Comparison of ENCODE assay signal across 35 cellular contexts in genomic region chrX:13319953-13320352, GRCh38.
"Had no signal": no experiment of that assay in that cellular context is flagged by ENCODE, and none has a peak within 500 bp of the region (broad histone marks: within the 10 kb centered on the region; RNA-seq: fewer than 3 reads in every experiment).

Gene ATXN3L, minus strand, starts transcription at chrX:13320053. Its CDS starts 119 bp downstream, at chrX:13319934.

- H3K9me3 Mint-ChIP-seq: activated naive CD4-positive, alpha-beta T cell treated with anti-CD3 and anti-CD28 coated beads for 36 hours; activated naive CD4-positive, alpha-beta T cell treated with anti-CD3 and anti-CD28 coated beads, Interleukin-2, amount 10 ng/mL, durations not matched to agents 7 days and 5 days; activated naive CD4-positive, alpha-beta T cell treated with anti-CD3 and anti-CD28 coated beads, Interleukin-2, amount 50 U/mL, for 24 hours; activated naive CD8-positive, alpha-beta T cell treated with anti-CD3 and anti-CD28 coated beads for 36 hours; activated naive CD8-positive, alpha-beta T cell treated with anti-CD3 and anti-CD28 coated beads, Interleukin-2, amount 10 ng/mL, durations not matched to agents 7 days and 5 days; activated T-cell treated with anti-CD3 and anti-CD28 coated beads, Interleukin-2, amount 50 U/mL, for 4 hours; activated T-helper 17 cell treated with anti-CD3 and anti-CD28 coated beads, Interleukin-2, amount 50 U/mL, for 72 hours; activated T-helper 2 cell treated with anti-CD3 and anti-CD28 coated beads, Interferon-gamma antibody, Interleukin-2, Interleukin-4, amounts not matched to agents 10 μg/mL and 5 μg/mL and 100 μg/mL, durations not matched to agents 14 hours and 24 hours and 36 hours; central memory CD8-positive, alpha-beta T cell had no signal

- H3K4me3 Mint-ChIP-seq: activated naive CD4-positive, alpha-beta T cell treated with anti-CD3 and anti-CD28 coated beads for 36 hours; activated naive CD4-positive, alpha-beta T cell treated with anti-CD3 and anti-CD28 coated beads, Interleukin-2, amount 10 ng/mL, durations not matched to agents 7 days and 5 days; activated naive CD4-positive, alpha-beta T cell treated with anti-CD3 and anti-CD28 coated beads, Interleukin-2, amount 50 U/mL, for 24 hours; activated naive CD8-positive, alpha-beta T cell; activated naive CD8-positive, alpha-beta T cell treated with anti-CD3 and anti-CD28 coated beads for 36 hours; activated naive CD8-positive, alpha-beta T cell treated with anti-CD3 and anti-CD28 coated beads, Interleukin-2, amount 10 ng/mL, durations not matched to agents 7 days and 5 days; activated naive CD8-positive, alpha-beta T cell treated with anti-CD3 and anti-CD28 coated beads, Interleukin-2, amount 50 U/mL, for 24 hours; activated T-cell treated with anti-CD3 and anti-CD28 coated beads, Interleukin-2, amount 50 U/mL, for 24 hours; activated T-cell treated with anti-CD3 and anti-CD28 coated beads, Interleukin-2, amount 50 U/mL, for 4 hours; activated T-cell treated with anti-CD3 and anti-CD28 coated beads, Interleukin-2, amount 50 U/mL, for 72 hours; activated T-helper 1 cell treated with anti-CD3 and anti-CD28 coated beads, Interleukin-12 subunit alpha, Interleukin-12 subunit beta, Interleukin-2, Interleukin-4 antibody, amounts not matched to agents 30 ng/mL and 10 ng/mL and 1 ng/mL, durations not matched to agents 14 hours and 24 hours and 36 hours; activated T-helper 17 cell treated with anti-CD3 and anti-CD28 coated beads, Interleukin-2, amount 50 U/mL, for 72 hours; brain; central memory CD8-positive, alpha-beta T cell had no signal

- H3K36me3 Mint-ChIP-seq: activated naive CD4-positive, alpha-beta T cell treated with anti-CD3 and anti-CD28 coated beads, Interleukin-2, amount 10 ng/mL, durations not matched to agents 7 days and 5 days; activated naive CD4-positive, alpha-beta T cell treated with anti-CD3 and anti-CD28 coated beads, Interleukin-2, amount 50 U/mL, for 24 hours; activated naive CD4-positive, alpha-beta T cell treated with anti-CD3 and anti-CD28 coated beads, Interleukin-2, amount 50 U/mL, for 72 hours; activated naive CD8-positive, alpha-beta T cell; activated naive CD8-positive, alpha-beta T cell treated with anti-CD3 and anti-CD28 coated beads for 36 hours; activated naive CD8-positive, alpha-beta T cell treated with anti-CD3 and anti-CD28 coated beads, Interleukin-2, amount 10 ng/mL, durations not matched to agents 7 days and 5 days had no signal

- H3K4me1 Mint-ChIP-seq: activated naive CD4-positive, alpha-beta T cell treated with anti-CD3 and anti-CD28 coated beads, Interleukin-2, amount 10 ng/mL, durations not matched to agents 7 days and 5 days; activated naive CD4-positive, alpha-beta T cell treated with anti-CD3 and anti-CD28 coated beads, Interleukin-2, amount 50 U/mL, for 24 hours; activated naive CD8-positive, alpha-beta T cell treated with anti-CD3 and anti-CD28 coated beads for 36 hours; activated naive CD8-positive, alpha-beta T cell treated with anti-CD3 and anti-CD28 coated beads, Interleukin-2, amount 10 ng/mL, durations not matched to agents 7 days and 5 days; activated naive CD8-positive, alpha-beta T cell treated with anti-CD3 and anti-CD28 coated beads, Interleukin-2, amount 50 U/mL, for 24 hours; activated T-helper 17 cell treated with anti-CD3 and anti-CD28 coated beads, Interleukin-2, amount 50 U/mL, for 72 hours; brain; central memory CD8-positive, alpha-beta T cell had no signal

- H3K27me3 Mint-ChIP-seq: activated naive CD4-positive, alpha-beta T cell treated with anti-CD3 and anti-CD28 coated beads, Interleukin-2, amount 10 ng/mL, durations not matched to agents 7 days and 5 days; activated naive CD4-positive, alpha-beta T cell treated with anti-CD3 and anti-CD28 coated beads, Interleukin-2, amount 50 U/mL, for 24 hours; activated naive CD8-positive, alpha-beta T cell; activated naive CD8-positive, alpha-beta T cell treated with anti-CD3 and anti-CD28 coated beads for 36 hours; activated naive CD8-positive, alpha-beta T cell treated with anti-CD3 and anti-CD28 coated beads, Interleukin-2, amount 50 U/mL, for 24 hours; activated T-helper 17 cell treated with anti-CD3 and anti-CD28 coated beads, Interleukin-2, amount 50 U/mL, for 72 hours; brain; central memory CD8-positive, alpha-beta T cell had no signal

- DNase-seq: activated effector memory CD4-positive, alpha-beta T cell treated with anti-CD3 and anti-CD28 coated beads, Interleukin-2, amount 50 U/mL, for 16 hours; activated effector memory CD4-positive, alpha-beta T cell treated with Interleukin-2 at 50 U/mL for 16 hours; activated gamma-delta T cell; activated gamma-delta T cell treated with Interleukin-2 at 50 U/mL for 16 hours; activated naive CD4-positive, alpha-beta T cell; activated naive CD4-positive, alpha-beta T cell treated with anti-CD3 and anti-CD28 coated beads for 36 hours; activated naive CD4-positive, alpha-beta T cell treated with anti-CD3 and anti-CD28 coated beads, Interleukin-2, amount 10 ng/mL, durations not matched to agents 7 days and 5 days; activated naive CD4-positive, alpha-beta T cell treated with anti-CD3 and anti-CD28 coated beads, Interleukin-2, amount 50 U/mL, for 16 hours; activated naive CD4-positive, alpha-beta T cell treated with Interleukin-2 at 50 U/mL for 16 hours; activated naive CD8-positive, alpha-beta T cell treated with anti-CD3 and anti-CD28 coated beads for 36 hours; activated naive CD8-positive, alpha-beta T cell treated with anti-CD3 and anti-CD28 coated beads, Interleukin-2, amount 10 ng/mL, durations not matched to agents 7 days and 5 days; activated naive CD8-positive, alpha-beta T cell treated with anti-CD3 and anti-CD28 coated beads, Interleukin-2, amount 50 U/mL, for 24 hours; activated T-cell treated with anti-CD3 and anti-CD28 coated beads, Interleukin-2, amount 50 U/mL, for 1 hour; activated T-cell treated with anti-CD3 and anti-CD28 coated beads, Interleukin-2, amount 50 U/mL, for 24 hours; activated T-cell treated with anti-CD3 and anti-CD28 coated beads, Interleukin-2, amount 50 U/mL, for 4 hours; activated T-cell treated with anti-CD3 and anti-CD28 coated beads, Interleukin-2, amount 50 U/mL, for 48 hours; activated T-cell treated with anti-CD3 and anti-CD28 coated beads, Interleukin-2, amount 50 U/mL, for 72 hours; adrenal gland; amniotic stem cell; amygdala; anterior cingulate cortex; aorta; body of pancreas; brain microvascular endothelial cell; caudate nucleus; central memory CD4-positive, alpha-beta T cell; cerebellar nuclear complex had no signal

- H3K27ac Mint-ChIP-seq: activated naive CD4-positive, alpha-beta T cell treated with anti-CD3 and anti-CD28 coated beads for 36 hours; activated naive CD4-positive, alpha-beta T cell treated with anti-CD3 and anti-CD28 coated beads, Interleukin-2, amount 10 ng/mL, durations not matched to agents 7 days and 5 days; activated naive CD4-positive, alpha-beta T cell treated with anti-CD3 and anti-CD28 coated beads, Interleukin-2, amount 50 U/mL, for 24 hours; activated naive CD4-positive, alpha-beta T cell treated with anti-CD3 and anti-CD28 coated beads, Interleukin-2, amount 50 U/mL, for 72 hours; activated naive CD8-positive, alpha-beta T cell; activated naive CD8-positive, alpha-beta T cell treated with anti-CD3 and anti-CD28 coated beads for 36 hours; activated naive CD8-positive, alpha-beta T cell treated with anti-CD3 and anti-CD28 coated beads, Interleukin-2, amount 10 ng/mL, durations not matched to agents 7 days and 5 days; activated naive CD8-positive, alpha-beta T cell treated with anti-CD3 and anti-CD28 coated beads, Interleukin-2, amount 50 U/mL, for 24 hours; activated T-cell treated with anti-CD3 and anti-CD28 coated beads, Interleukin-2, amount 50 U/mL, for 24 hours; activated T-cell treated with anti-CD3 and anti-CD28 coated beads, Interleukin-2, amount 50 U/mL, for 72 hours; activated T-helper 1 cell treated with anti-CD3 and anti-CD28 coated beads, Interleukin-12 subunit alpha, Interleukin-12 subunit beta, Interleukin-2, Interleukin-4 antibody, amounts not matched to agents 30 ng/mL and 10 ng/mL and 1 ng/mL, durations not matched to agents 14 hours and 24 hours and 36 hours; activated T-helper 17 cell treated with anti-CD3 and anti-CD28 coated beads, Interleukin-2, amount 50 U/mL, for 72 hours; activated T-helper 2 cell treated with anti-CD3 and anti-CD28 coated beads, Interferon-gamma antibody, Interleukin-2, Interleukin-4, amounts not matched to agents 10 μg/mL and 5 μg/mL and 100 μg/mL, durations not matched to agents 14 hours and 24 hours and 36 hours; brain had no signal

- ATAC-seq: activated naive CD4-positive, alpha-beta T cell treated with anti-CD3 and anti-CD28 coated beads, Interleukin-2, amount 50 U/mL, for 72 hours; activated naive CD8-positive, alpha-beta T cell treated with anti-CD3 and anti-CD28 coated beads, Interleukin-2, amount 50 U/mL, for 24 hours; activated T-cell treated with anti-CD3 and anti-CD28 coated beads, Interleukin-2, amount 50 U/mL, for 4 hours; activated T-cell treated with anti-CD3 and anti-CD28 coated beads, Interleukin-2, amount 50 U/mL, for 72 hours; activated T-helper 17 cell treated with anti-CD3 and anti-CD28 coated beads, Interleukin-2, amount 50 U/mL, for 72 hours; body of pancreas had no signal
